ENCODE assay signal across 12 cellular contexts in genomic region chr1:112699425-112700144, GRCh38. TPM values are rescaled to one million over a fixed set of nuclear protein-coding genes. Genes with fewer than 3 reads are reported as not detected.
DNase-seq lines count a peak whose midpoint lies in the region; ATAC-seq, FAIRE-seq and TF ChIP-seq lines count a peak whose summit lies in the region.
"Had no signal": no experiment of that assay in that cellular context is flagged by ENCODE, and none has a peak within 500 bp of the region (broad histone marks: within the 10 kb centered on the region; RNA-seq: fewer than 3 reads in every experiment).

No MANE protein-coding gene starts in this region.

- no peak for TF ChIP-seq CTCF in astrocyte (IDR thresholded peaks at IDR 0.05; ENCODE audit: insufficient read depth, low read depth, low read length)
- TF ChIP-seq CTCF in transverse colon (IDR thresholded peaks at IDR 0.05): no peak

- H3K79me2 ChIP-seq in astrocyte (ENCODE audit: insufficient read depth, low read length): peaks cover 27% of the 10 kb centered on the region

- H3K27ac Mint-ChIP-seq in activated CD8-positive, alpha-beta memory T cell treated with anti-CD3 and anti-CD28 coated beads, Interleukin-2, amount 10 ng/mL, durations not matched to agents 7 days and 5 days: peak overlapping the region; percentile 82
- H3K27ac Mint-ChIP-seq in astrocyte (ENCODE audit: unreplicated experiment): peak overlapping the region; percentile 96

- TF ChIP-seq EP300 in transverse colon (IDR thresholded peaks at IDR 0.05; ENCODE audit: low read depth): no peak

- H3K4me3 Mint-ChIP-seq in activated CD8-positive, alpha-beta memory T cell treated with anti-CD3 and anti-CD28 coated beads, Interleukin-2, amount 10 ng/mL, durations not matched to agents 7 days and 5 days: no peak overlapping the region
- peak overlapping the region; percentile 2 for H3K4me3 Mint-ChIP-seq in astrocyte (ENCODE audit: unreplicated experiment)

- intact Hi-C loops in transverse colon (cut with DNase I; ENCODE audit: low total_unique reads): no loop called here

- H3K9me3 Mint-ChIP-seq in activated CD8-positive, alpha-beta memory T cell treated with anti-CD3 and anti-CD28 coated beads, Interleukin-2, amount 10 ng/mL, durations not matched to agents 7 days and 5 days (ENCODE audit: low read depth): no peaks in the 10 kb centered on the region
- no peaks in the 10 kb centered on the region for H3K9me3 Mint-ChIP-seq in astrocyte (ENCODE audit: unreplicated experiment)

- in situ Hi-C loops in transverse colon (cut with MboI; ENCODE audit: low pct_ligation_motif_present in 1 of 4, low pct_unique_long_range_greater_than_20kb in 1 of 4, low sequenced_read_pairs in 3 of 4): loop anchor here (10.0 to 25.0 kb wide), 3 partner anchors 75 to 363 kb away; partner anchors contain the start of genes CTTNBP2NL (in 4 of the 4) and LRIG2 (in 1 of the 4)

- H3K36me3 Mint-ChIP-seq in activated CD8-positive, alpha-beta memory T cell treated with anti-CD3 and anti-CD28 coated beads, Interleukin-2, amount 10 ng/mL, durations not matched to agents 7 days and 5 days: peaks cover 36% of the 10 kb centered on the region
- peaks cover 25% of the 10 kb centered on the region for H3K36me3 Mint-ChIP-seq in astrocyte (ENCODE audit: low read depth, unreplicated experiment)

- WGBS in transverse colon (ENCODE audit: low coverage in 1 of 2), 2 donors: 64 to 73% methylated on average over 3 to 13 of the region's 13 CpGs

- DNase-seq in activated CD8-positive, alpha-beta memory T cell treated with anti-CD3 and anti-CD28 coated beads, Interleukin-2, amount 10 ng/mL, durations not matched to agents 7 days and 5 days: no peak
- DNase-seq in activated CD8-positive, alpha-beta memory T cell treated with anti-CD3 and anti-CD28 coated beads, Interleukin-2, amount 50 U/mL, for 48 hours: no peak
- no peak for DNase-seq in astrocyte (ENCODE audit: low read depth)
- no peak for DNase-seq in transverse colon
- DNase-seq: NCI-H1105; stimulated activated CD4-positive, alpha-beta T cell treated with anti-CD3 and anti-CD28 coated beads, Interleukin-2, amount 100 ng/mL, for 48 hours had no signal

- H3K9me3 ChIP-seq in astrocyte (ENCODE audit: insufficient read depth, low read depth, low read length) (no peaks in the 10 kb centered on the region), muscle layer of duodenum (ENCODE audit: control insufficient read depth in 1 of 2, low read length in 2 of 2) (no peaks in the 10 kb centered on the region), transverse colon (no peaks in the 10 kb centered on the region)

- no peaks in the 10 kb centered on the region for H3K27me3 ChIP-seq in astrocyte (ENCODE audit: insufficient read depth, low read length)
- H3K27me3 ChIP-seq in muscle layer of duodenum (ENCODE audit: low read depth, low read length): no peaks in the 10 kb centered on the region
- no peaks in the 10 kb centered on the region for H3K27me3 ChIP-seq in transverse colon
- H3K27me3 ChIP-seq: brain microvascular endothelial cell had no signal

- CTCF ChIA-PET in activated CD8-positive, alpha-beta memory T cell treated with anti-CD3 and anti-CD28 coated beads, Interleukin-2, amount 10 ng/mL, durations not matched to agents 7 days and 5 days (lab: Charles Lee): interaction anchor here (1.5 to 2.2 kb wide), 2 partner anchors 16 to 309 kb away, joined by 4 to 9 read pairs; partner anchors contain the start of gene PPM1J

- TF ChIP-seq POLR2A in transverse colon (IDR thresholded peaks at IDR 0.05): no peak

- H3K36me3 ChIP-seq in astrocyte (ENCODE audit: insufficient read depth, low read length) (peaks cover 31% of the 10 kb centered on the region), muscle layer of duodenum (ENCODE audit: control insufficient read depth in 1 of 2, insufficient read depth in 2 of 2, low read length in 2 of 2) (peaks cover 49 to 50% of the 10 kb centered on the region in 2 donors), transverse colon (peaks cover 0 to 9% (median 0%) of the 10 kb centered on the region in 4 donors)

- H3K9ac ChIP-seq in astrocyte (ENCODE audit: low read length): peak overlapping the region; percentile 69

- H3K4me1 Mint-ChIP-seq in activated CD8-positive, alpha-beta memory T cell treated with anti-CD3 and anti-CD28 coated beads, Interleukin-2, amount 10 ng/mL, durations not matched to agents 7 days and 5 days: peaks cover 46% of the 10 kb centered on the region
- H3K4me1 Mint-ChIP-seq in astrocyte (ENCODE audit: low read depth, unreplicated experiment): peaks cover 55% of the 10 kb centered on the region

- peaks cover 26% of the 10 kb centered on the region for H4K20me1 ChIP-seq in astrocyte (ENCODE audit: insufficient read depth, low read length)

- FAIRE-seq in astrocyte (lab: Jason Lieb, UNC): no peak
- FAIRE-seq: GM18507 had no signal

- no peak for ATAC-seq in activated CD8-positive, alpha-beta memory T cell treated with anti-CD3 and anti-CD28 coated beads, Interleukin-2, amount 10 ng/mL, durations not matched to agents 7 days and 5 days
- ATAC-seq in GM21529 (IDR thresholded peaks at IDR 0.05; ENCODE audit: unreplicated experiment): no peak
- ATAC-seq in HG03025 (IDR thresholded peaks at IDR 0.05; ENCODE audit: low FRiP score, unreplicated experiment): no peak
- no peak for ATAC-seq in HG02571 (IDR thresholded peaks at IDR 0.05; ENCODE audit: unreplicated experiment)

- H3K4me3 ChIP-seq in astrocyte (ENCODE audit: insufficient read depth, low read depth, low read length) (no peak overlapping the region), muscle layer of duodenum (ENCODE audit: low read depth in 1 of 2, low read length in 2 of 2) (no peak overlapping the region), transverse colon (no peak overlapping the region)

- H2AFZ ChIP-seq in astrocyte (ENCODE audit: low read depth, low read length): no peak overlapping the region

- H3K4me1 ChIP-seq in astrocyte (ENCODE audit: insufficient read depth, low read length) (peaks cover 50% of the 10 kb centered on the region), muscle layer of duodenum (ENCODE audit: control insufficient read depth in 1 of 2, insufficient read depth in 2 of 2, low read length in 2 of 2) (peaks cover 46 to 53% of the 10 kb centered on the region in 2 donors), transverse colon (peaks cover 53 to 66% (median 59%) of the 10 kb centered on the region in 4 donors)

- H3K27ac ChIP-seq in astrocyte (ENCODE audit: low read depth, low read length) (peak overlapping the region; percentile 86), muscle layer of duodenum (ENCODE audit: low read length) (peak overlapping the region; percentile 91), transverse colon (peak overlapping the region; percentile 99 to 100 (median 99))

- no peaks in the 10 kb centered on the region for H3K27me3 Mint-ChIP-seq in activated CD8-positive, alpha-beta memory T cell treated with anti-CD3 and anti-CD28 coated beads, Interleukin-2, amount 10 ng/mL, durations not matched to agents 7 days and 5 days
- H3K27me3 Mint-ChIP-seq in astrocyte (ENCODE audit: low read depth, unreplicated experiment): no peaks in the 10 kb centered on the region

- H3K4me2 ChIP-seq in astrocyte (ENCODE audit: low read length): peak overlapping the region; percentile 78

RNA-seq across cellular contexts. Expression of gene RHOC, which starts 7.3 kb away (rescaled TPM):
- total RNA-seq in activated CD8-positive, alpha-beta memory T cell treated with anti-CD3 and anti-CD28 coated beads, Interleukin-2, amount 10 ng/mL, durations not matched to agents 7 days and 5 days: 100 to 1,000 TPM; 105 to 130 TPM
- total RNA-seq in astrocyte (585 and 657 TPM in 2 replicates), transverse colon (100 to 1,000 TPM; 438 to 737 (median 617) TPM)

RNA-seq across cellular contexts. Expression of gene PPM1J, which starts 15.5 kb away (rescaled TPM):
- under 1 TPM in 1 of 2 experiments, not detected in 1; 0.26 TPM for total RNA-seq in activated CD8-positive, alpha-beta memory T cell treated with anti-CD3 and anti-CD28 coated beads, Interleukin-2, amount 10 ng/mL, durations not matched to agents 7 days and 5 days
- total RNA-seq in astrocyte: 5.2 TPM in 2 replicates
- 1 to 10 TPM in 1 of 4 donors, under 1 TPM in 1, not detected in 2; 0.68 to 1.7 TPM for total RNA-seq in transverse colon

RNA-seq across cellular contexts. Expression of gene MOV10, which starts 25.1 kb away (rescaled TPM):
- 100 to 1,000 TPM; 112 to 171 TPM for total RNA-seq in activated CD8-positive, alpha-beta memory T cell treated with anti-CD3 and anti-CD28 coated beads, Interleukin-2, amount 10 ng/mL, durations not matched to agents 7 days and 5 days
- 121 and 147 TPM in 2 replicates for total RNA-seq in astrocyte
- 100 to 1,000 TPM in 1 of 4 donors, 10 to 100 TPM in 3; 22.1 to 129 (median 76.9) TPM for total RNA-seq in transverse colon
